In the genomic region with DNA sequence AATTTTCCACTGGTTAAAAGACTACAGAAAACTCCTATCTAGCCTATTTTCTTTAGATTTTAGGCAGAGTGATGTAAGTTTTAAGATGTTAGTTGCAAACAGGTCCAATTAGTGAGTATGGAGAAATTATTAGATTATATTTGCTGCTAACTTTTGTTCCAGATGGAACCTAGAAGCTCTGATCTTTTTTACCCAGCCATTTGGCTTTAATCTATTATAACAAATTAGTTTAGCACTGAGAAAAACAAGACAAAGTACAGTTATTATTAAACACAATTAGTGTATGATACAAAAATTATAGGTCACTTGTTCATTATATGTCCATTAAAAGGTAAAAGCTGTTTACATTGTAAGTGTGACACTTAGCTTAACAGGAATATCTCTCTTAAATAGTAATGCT, we compare ENCODE assay signal across 26 cellular contexts. TPM values are rescaled to one million over a fixed set of nuclear protein-coding genes. Genes with fewer than 3 reads are reported as not detected.
DNase-seq lines count a peak whose midpoint lies in the region; ATAC-seq, FAIRE-seq and TF ChIP-seq lines count a peak whose summit lies in the region.
"Had no signal": no experiment of that assay in that cellular context is flagged by ENCODE, and none has a peak within 500 bp of the region (broad histone marks: within the 10 kb centered on the region; RNA-seq: fewer than 3 reads in every experiment).

No MANE protein-coding gene starts in this region.

- no peaks in the 10 kb centered on the region for H3K27me3 ChIP-seq in fibroblast of lung (ENCODE audit: control insufficient read depth, insufficient read depth, low read length)
- H3K27me3 ChIP-seq in upper lobe of right lung = peaks cover 27% of the 10 kb centered on the region
- no peaks in the 10 kb centered on the region for H3K27me3 ChIP-seq in MG63
- H3K27me3 ChIP-seq: BE2C had no signal

- no peaks in the 10 kb centered on the region for H3K9me3 ChIP-seq in SK-N-MC (ENCODE audit: low read depth, low read length)
- no peaks in the 10 kb centered on the region for H3K9me3 ChIP-seq in fibroblast of lung (ENCODE audit: control insufficient read depth, insufficient read depth, low read depth, low read length)
- no peaks in the 10 kb centered on the region for H3K9me3 ChIP-seq in upper lobe of right lung
- no peaks in the 10 kb centered on the region for H3K9me3 ChIP-seq in MG63
- H3K9me3 ChIP-seq: A549 had no signal

- H3K79me2 ChIP-seq in fibroblast of lung (ENCODE audit: control insufficient read depth, insufficient read depth, low read length) = no peaks in the 10 kb centered on the region

- FAIRE-seq in G401.6 (lab: Jason Lieb, UNC) (peak; percentile 30), urothelium cell line (lab: Jason Lieb, UNC) (no peak)
- FAIRE-seq: A549, D721Med, GM12891 had no signal

- intact Hi-C loops in upper lobe of right lung (cut with DNase I) = no loop called here

- H3K27ac ChIP-seq in SK-N-MC (0 out of 2 replicates have a peak overlapping the region, but pooled peaks have one; percentile 16), fibroblast of lung (ENCODE audit: insufficient read depth, low read length) (no peak overlapping the region), upper lobe of right lung (no peak overlapping the region)
- H3K27ac ChIP-seq: A549; BLaER1 treated with 17β-estradiol and CSF1 and Interleukin-3, amounts not matched to agents 10 nM and 100 nM; GM23248 had no signal

- H2AFZ ChIP-seq in fibroblast of lung (ENCODE audit: low read length) = no peak overlapping the region
- H2AFZ ChIP-seq: GM23248 had no signal

- H3K9ac ChIP-seq in SK-N-MC (ENCODE audit: insufficient read length) (no peak overlapping the region), fibroblast of lung (ENCODE audit: insufficient read depth, low read length) (no peak overlapping the region)
- H3K9ac ChIP-seq: BLaER1 treated with 17β-estradiol and CSF1 and Interleukin-3, amounts not matched to agents 10 nM and 100 nM; GM23248 had no signal

- H3K4me3 ChIP-seq in SK-N-MC (no peak overlapping the region), fibroblast of lung (replicated peaks in 1 of 4; ENCODE audit: control extremely low read depth in 1 of 4, insufficient read depth in 1 of 4, low read depth in 3 of 4, low read length in 4 of 4) (no peak overlapping the region), upper lobe of right lung (peak overlapping the region; percentile 59), MG63 (no peak overlapping the region)
- H3K4me3 ChIP-seq: A549; BLaER1 treated with 17β-estradiol and CSF1 and Interleukin-3, amounts not matched to agents 10 nM and 100 nM; GM23248 had no signal

- H4K20me1 ChIP-seq in fibroblast of lung (ENCODE audit: control insufficient read depth, extremely low read depth, insufficient read depth, low read length) = no peaks in the 10 kb centered on the region
- H4K20me1 ChIP-seq: BLaER1 treated with 17β-estradiol and CSF1 and Interleukin-3, amounts not matched to agents 10 nM and 100 nM had no signal

- TF ChIP-seq CTCF in fibroblast of lung (conservative IDR thresholded peaks at IDR 0.05 in 1 of 2, IDR thresholded peaks at IDR 0.05 in 1 of 2; ENCODE audit: low read depth in 1 of 2, low read length in 2 of 2) (no peak), upper lobe of right lung (IDR thresholded peaks at IDR 0.05) (no peak)

- H3K4me2 ChIP-seq in fibroblast of lung (ENCODE audit: extremely low read depth, insufficient read depth, low read length) = peak overlapping the region; percentile 49
- H3K4me2 ChIP-seq: A549; BLaER1 treated with 17β-estradiol and CSF1 and Interleukin-3, amounts not matched to agents 10 nM and 100 nM had no signal

- H3K36me3 ChIP-seq in SK-N-MC (ENCODE audit: insufficient read depth, low read length) = no peaks in the 10 kb centered on the region
- peaks cover 2% of the 10 kb centered on the region for H3K36me3 ChIP-seq in fibroblast of lung (ENCODE audit: control insufficient read depth, insufficient read depth, low read length)
- no peaks in the 10 kb centered on the region for H3K36me3 ChIP-seq in upper lobe of right lung
- no peaks in the 10 kb centered on the region for H3K36me3 ChIP-seq in MG63
- H3K36me3 ChIP-seq: BE2C; BLaER1 treated with 17β-estradiol and CSF1 and Interleukin-3, amounts not matched to agents 10 nM and 100 nM had no signal

- ATAC-seq in upper lobe of right lung (no peak), HG03354 (IDR thresholded peaks at IDR 0.05; ENCODE audit: poor library complexity, severe bottlenecking, unreplicated experiment) (no peak)
- ATAC-seq: A549, HCT116 had no signal

- H3K4me1 ChIP-seq in fibroblast of lung (ENCODE audit: control insufficient read depth, extremely low read depth, insufficient read depth, low read length) (no peaks in the 10 kb centered on the region), upper lobe of right lung (peaks cover 10% of the 10 kb centered on the region)
- H3K4me1 ChIP-seq: A549; BLaER1 treated with 17β-estradiol and CSF1 and Interleukin-3, amounts not matched to agents 10 nM and 100 nM had no signal

- DNase-seq in SK-N-MC (ENCODE audit: low read depth, low spot score) (no peak), fibroblast of lung (ENCODE audit: low read depth in 2 of 2) (no peak), upper lobe of right lung (no peak), urothelium cell line (ENCODE audit: low spot score) (no peak), MG63 (no peak)
- DNase-seq: 8988T; ACHN; AML-193; BE2C; CD4-positive, alpha-beta T cell; CD8-positive, alpha-beta memory T cell; DMS 273 treated with DMSO at 0.1 percent for 48 hours; DMS79; EL; GF-D8; GM23248; H9 had no signal

RNA-seq across cellular contexts. Expression of gene FAM162B, which starts 2.5 kb away (rescaled TPM):
- 13.1 and 16.2 TPM in 2 replicates for total RNA-seq in fibroblast of lung
- 8.8 and 35.0 TPM in 2 replicates for polyA plus RNA-seq in fibroblast of lung
- 9.0 and 28.4 TPM in 2 replicates for polyA plus RNA-seq in fibroblast of lung (2012)
- 1.1 and 2.4 TPM in 2 replicates for polyA minus RNA-seq in fibroblast of lung (ENCODE audit: low replicate concordance)
- 13.2 TPM for total RNA-seq in upper lobe of right lung
- total RNA-seq in MG63 (2014; rRNA removed; shearing (Covaris generic); ENCODE audit: low replicate concordance) = 0.26 TPM in 1 of 2 replicates, not detected in the other
- total RNA-seq: CD4-positive, alpha-beta T cell; CD8-positive, alpha-beta memory T cell; GM23248; H4 had no signal
- polyA plus RNA-seq: CD14-positive monocyte; CD8-positive, alpha-beta memory T cell; GM23248 had no signal

Comparison
In these comparisons a context has a peak if more than half of its experiments do, and no peak if none do; other contexts are left out.
1. RNA of gene FAM162B, which starts 2.5 kb away (total RNA-seq): 13.1 to 16.2 TPM in fibroblast of lung and 13.2 TPM in upper lobe of right lung (single experiment); 0.26 TPM in MG63; every median in the first group is over 10 times any median in the second.